Comparison of ENCODE assay signal across 1 cellular context in genomic region chr7:67662804-67663203, GRCh38.
TF ChIP-seq lines count a peak whose summit lies in the region.

No MANE protein-coding gene starts in this region.

TF ChIP-seq in HepG2, 621 proteins besides CTCF, POLR2A, EP300 and RAD21:
- TF ChIP-seq ZNF687 (CRISPR knock-in tag; IDR thresholded peaks at IDR 0.05) (no peak), YY1 (IDR thresholded peaks at IDR 0.05; ENCODE audit: insufficient read depth, insufficient replicate concordance, low read depth, low read length) (peak; percentile 66), ZNF788 (CRISPR knock-in tag; IDR thresholded peaks at IDR 0.05; ENCODE audit: borderline replicate concordance) (no peak), NFYB (CRISPR knock-in tag; IDR thresholded peaks at IDR 0.05) (no peak), SP140L (CRISPR knock-in tag; IDR thresholded peaks at IDR 0.05; ENCODE audit: borderline replicate concordance) (no peak), ZFX (CRISPR knock-in tag; IDR thresholded peaks at IDR 0.05; ENCODE audit: low read depth) (no peak), RORA (CRISPR knock-in tag; IDR thresholded peaks at IDR 0.05) (no peak)
